18 cellular contexts compared by ENCODE assay signal in the genomic region with DNA sequence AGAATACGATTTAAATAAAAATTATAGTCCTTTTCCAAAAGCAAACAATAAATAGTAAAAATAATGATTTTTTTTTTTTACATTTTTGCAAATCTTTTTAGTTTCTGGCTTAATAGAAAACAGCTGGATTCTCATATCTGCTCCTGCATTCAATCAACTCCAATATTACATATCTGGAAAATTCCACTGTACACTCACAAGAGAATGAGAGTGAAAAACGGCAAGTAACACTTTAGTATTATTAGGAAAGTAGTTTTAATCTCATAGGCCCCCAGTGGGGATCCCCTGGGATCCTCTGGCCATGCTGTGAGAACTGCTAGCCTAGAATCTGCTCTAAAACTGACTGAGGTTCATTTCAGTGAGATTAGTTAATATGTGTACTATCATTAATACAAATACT.
"Had no signal": no experiment of that assay in that cellular context is flagged by ENCODE, and none has a peak within 500 bp of the region (broad histone marks: within the 10 kb centered on the region; RNA-seq: fewer than 3 reads in every experiment).

No MANE protein-coding gene starts in this region.

- ATAC-seq: activated CD8-positive, alpha-beta memory T cell treated with anti-CD3 and anti-CD28 coated beads, Interleukin-2, amount 10 ng/mL, durations not matched to agents 7 days and 5 days; activated CD8-positive, alpha-beta T cell treated with anti-CD3 and anti-CD28 coated beads for 36 hours; natural killer cell; T-helper 17 cell had no signal

- H3K27ac ChIP-seq: thoracic aorta, vagina had no signal

- H3K27me3 ChIP-seq: vagina had no signal

- H3K9me3 Mint-ChIP-seq: type B pancreatic cell had no signal

- H3K4me3 Mint-ChIP-seq: activated CD4-positive, alpha-beta T cell treated with anti-CD3 and anti-CD28 coated beads, Interleukin-2, amount 10 ng/mL, durations not matched to agents 7 days and 5 days; activated CD8-positive, alpha-beta memory T cell treated with anti-CD3 and anti-CD28 coated beads, Interleukin-2, amount 10 ng/mL, durations not matched to agents 7 days and 5 days; activated CD8-positive, alpha-beta T cell treated with anti-CD3 and anti-CD28 coated beads for 36 hours; activated naive CD4-positive, alpha-beta T cell treated with anti-CD3 and anti-CD28 coated beads, Interleukin-2, amount 10 ng/mL, durations not matched to agents 7 days and 5 days; natural killer cell; T-helper 17 cell; type B pancreatic cell had no signal

- H3K4me1 Mint-ChIP-seq: natural killer cell, T-helper 17 cell had no signal

- H3K27ac Mint-ChIP-seq: activated CD8-positive, alpha-beta memory T cell treated with anti-CD3 and anti-CD28 coated beads, Interleukin-2, amount 10 ng/mL, durations not matched to agents 7 days and 5 days; activated CD8-positive, alpha-beta T cell treated with anti-CD3 and anti-CD28 coated beads for 36 hours; activated naive CD4-positive, alpha-beta T cell treated with anti-CD3 and anti-CD28 coated beads, Interleukin-2, amount 10 ng/mL, durations not matched to agents 7 days and 5 days; natural killer cell; progenitor cell of endocrine pancreas; T-helper 17 cell; type B pancreatic cell had no signal

- H3K27me3 Mint-ChIP-seq: activated CD4-positive, alpha-beta T cell treated with anti-CD3 and anti-CD28 coated beads, Interleukin-2, amount 10 ng/mL, durations not matched to agents 7 days and 5 days; activated CD8-positive, alpha-beta memory T cell treated with anti-CD3 and anti-CD28 coated beads, Interleukin-2, amount 10 ng/mL, durations not matched to agents 7 days and 5 days; activated CD8-positive, alpha-beta T cell treated with anti-CD3 and anti-CD28 coated beads for 36 hours; T-helper 17 cell; type B pancreatic cell had no signal

- H3K4me1 ChIP-seq: vagina had no signal

- H3K36me3 Mint-ChIP-seq: type B pancreatic cell had no signal

- H3K36me3 ChIP-seq: thoracic aorta, vagina had no signal

- H3K4me3 ChIP-seq: lung, thoracic aorta, vagina had no signal

- DNase-seq: activated CD4-positive, alpha-beta T cell treated with anti-CD3 and anti-CD28 coated beads, Interleukin-2, amount 10 ng/mL, durations not matched to agents 7 days and 5 days; activated CD8-positive, alpha-beta memory T cell treated with anti-CD3 and anti-CD28 coated beads, Interleukin-2, amount 10 ng/mL, durations not matched to agents 7 days and 5 days; activated CD8-positive, alpha-beta T cell treated with anti-CD3 and anti-CD28 coated beads for 36 hours; activated effector memory CD4-positive, alpha-beta T cell treated with anti-CD3 and anti-CD28 coated beads, Interleukin-2, amount 50 U/mL, for 16 hours; activated naive CD4-positive, alpha-beta T cell treated with anti-CD3 and anti-CD28 coated beads, Interleukin-2, amount 10 ng/mL, durations not matched to agents 7 days and 5 days; activated T-cell treated with anti-CD3 and anti-CD28 coated beads for 4 hours; cortex of kidney; kidney; natural killer cell; retina; stimulated activated CD4-positive, alpha-beta T cell treated with anti-CD3 and anti-CD28 coated beads, Interleukin-4, amount 100 ng/mL, for 24 hours; stimulated activated naive CD4-positive, alpha-beta T cell treated with Interleukin-2 at 50 U/mL for 16 hours; T-helper 17 cell had no signal

- H3K9me3 ChIP-seq: thoracic aorta, vagina had no signal
